9 cellular contexts compared by ENCODE assay signal in the genomic region with DNA sequence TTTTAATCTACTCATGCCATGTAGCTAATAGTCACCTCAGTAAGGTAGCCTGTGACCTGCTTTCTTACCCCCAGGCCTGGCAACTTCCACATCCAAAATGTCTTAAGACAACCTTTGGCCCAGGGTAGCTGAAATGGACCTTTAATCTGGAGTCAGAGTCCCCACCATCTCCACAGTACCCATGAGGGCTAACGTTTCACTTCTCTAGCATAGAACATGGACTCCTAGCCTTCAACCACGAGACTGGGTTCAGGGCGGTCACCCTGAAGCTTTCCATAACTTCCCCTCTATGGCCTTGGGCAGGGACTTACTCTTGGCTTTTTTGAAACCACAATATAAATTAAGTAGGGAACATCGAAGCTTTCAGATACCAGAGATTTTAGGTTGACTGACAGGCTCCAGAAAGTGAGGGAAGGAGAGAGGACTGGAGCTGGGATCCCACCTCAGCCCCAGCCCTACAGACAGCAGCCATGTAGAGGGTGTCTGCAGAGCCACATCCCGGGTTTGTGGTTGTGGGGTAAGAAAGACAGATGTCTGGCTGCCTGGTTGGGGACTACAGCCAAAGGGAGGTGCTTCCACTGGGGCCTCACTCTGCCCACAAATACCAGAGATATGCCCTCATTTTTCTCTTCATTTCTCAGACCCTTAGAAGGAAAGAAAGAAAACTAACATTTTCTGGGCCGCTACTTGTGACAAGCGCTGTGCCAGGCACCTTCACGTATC. TPM values are rescaled to one million over a fixed set of nuclear protein-coding genes. Genes with fewer than 3 reads are reported as not detected.
DNase-seq lines count a peak whose midpoint lies in the region; ATAC-seq, FAIRE-seq and TF ChIP-seq lines count a peak whose summit lies in the region.
"Had no signal": no experiment of that assay in that cellular context is flagged by ENCODE, and none has a peak within 500 bp of the region (broad histone marks: within the 10 kb centered on the region; RNA-seq: fewer than 3 reads in every experiment).

No MANE protein-coding gene starts in this region.

- in situ Hi-C loops in HepG2 (cut with HindIII; ENCODE audit: extremely low pct_ligation_motif_present, low pct_unique_long_range_greater_than_20kb), result no loop called here

- H3K27ac ChIP-seq in HepG2 (ENCODE audit: extremely low read length, insufficient read depth, low read length) (no peak overlapping the region), tibial nerve (peak overlapping the region in 3 of 4 donors; percentile 25 to 97 (median 91))

- FAIRE-seq in HepG2 (lab: Jason Lieb, UNC), result no peak
- FAIRE-seq: D721Med had no signal

- TF ChIP-seq POLR2A in HepG2 (IDR thresholded peaks at IDR 0.05; ENCODE audit: insufficient read depth in 1 of 2, low read depth in 2 of 2, low read length in 2 of 2) (no peak), tibial nerve (IDR thresholded peaks at IDR 0.05) (no peak)

- peak; percentile 64 for DNase-seq in activated naive CD4-positive, alpha-beta T cell treated with anti-CD3 and anti-CD28 coated beads for 36 hours
- DNase-seq in activated naive CD4-positive, alpha-beta T cell treated with Interleukin-2 at 50 U/mL for 16 hours, result no peak
- DNase-seq in HepG2 (ENCODE audit: low spot score) (no peak), tibial nerve (ENCODE audit: low spot score in 2 of 2) (no peak), NCI-H187 (lab: John Stamatoyannopoulos, UW) (no peak), globus pallidus (ENCODE audit: low spot score) (no peak)

- H3K9me3 Mint-ChIP-seq in activated naive CD4-positive, alpha-beta T cell treated with anti-CD3 and anti-CD28 coated beads for 36 hours, result no peaks in the 10 kb centered on the region
- no peaks in the 10 kb centered on the region for H3K9me3 Mint-ChIP-seq in activated naive CD4-positive, alpha-beta T cell treated with anti-CD3 and anti-CD28 coated beads, Interleukin-2, amount 50 U/mL, for 24 hours

- H2AFZ ChIP-seq in HepG2 (ENCODE audit: low read length), result no peak overlapping the region

- POLR2A ChIA-PET in HepG2 (lab: Yijun Ruan, JAX), result no interaction called here

- peak overlapping the region; percentile 73 for H3K27ac Mint-ChIP-seq in activated naive CD4-positive, alpha-beta T cell treated with anti-CD3 and anti-CD28 coated beads for 36 hours
- H3K27ac Mint-ChIP-seq in activated naive CD4-positive, alpha-beta T cell treated with anti-CD3 and anti-CD28 coated beads, Interleukin-2, amount 50 U/mL, for 24 hours, result peak overlapping the region; percentile 88

- WGBS in HepG2 (ENCODE audit: low lambda C conversion rate), result 75% methylated on average over 8 of the region's 8 CpGs
- 45 to 51% methylated on average over 8 of the region's 8 CpGs for WGBS in tibial nerve, 2 donors

- no peak overlapping the region for H3K4me3 ChIP-seq in HepG2 (replicated peaks in 1 of 3; ENCODE audit: insufficient read depth in 1 of 3, low read depth in 2 of 3, low read length in 3 of 3)
- H3K4me3 ChIP-seq in tibial nerve, result peak overlapping the region in 3 of 4 donors; percentile 75 to 98 (median 94)

- intact Hi-C loops in activated naive CD4-positive, alpha-beta T cell treated with anti-CD3 and anti-CD28 coated beads for 36 hours (cut with micrococcal nuclease), result loop anchor here (1.0 kb wide), 2 partner anchors 8 to 12 kb away; no protein-coding TSS in a partner anchor
- intact Hi-C loops in HepG2 (cut with micrococcal nuclease; ENCODE audit: unreplicated experiment), result no loop called here

- H3K9ac ChIP-seq in HepG2 (ENCODE audit: insufficient read depth, low read depth, low read length), result no peak overlapping the region; the same call in 1 of the 2 replicates

- CTCF ChIA-PET in activated naive CD4-positive, alpha-beta T cell treated with anti-CD3 and anti-CD28 coated beads for 36 hours (lab: Charles Lee), result interaction anchor here (0.5 to 4.2 kb wide), 7 partner anchors 10 to 62 kb away, joined by 3 to 30 read pairs (median 3); partner anchors contain the start of gene CASTOR1
- CTCF ChIA-PET in HepG2 (lab: Yijun Ruan, JAX; ENCODE audit: low intra/inter-chr PET ratio, low total read pairs), result no interaction called here

- H3K79me2 ChIP-seq in HepG2 (ENCODE audit: insufficient read depth, low read length), result no peaks in the 10 kb centered on the region

- no peaks in the 10 kb centered on the region for H3K36me3 ChIP-seq in HepG2 (replicated peaks in 1 of 2; ENCODE audit: control insufficient read depth in 1 of 2, insufficient read depth in 2 of 2, low read length in 2 of 2)
- peaks cover 0 to 14% (median 0%) of the 10 kb centered on the region in 3 donors for H3K36me3 ChIP-seq in tibial nerve

- H3K4me1 ChIP-seq in HepG2 (ENCODE audit: insufficient read depth, low read length) (peaks cover 51% of the 10 kb centered on the region), tibial nerve (peaks cover 0 to 75% (median 54%) of the 10 kb centered on the region in 4 donors)

- TF ChIP-seq EP300 in HepG2 (IDR thresholded peaks at IDR 0.05; ENCODE audit: low read depth in 2 of 2, low read length in 2 of 2) (no peak), HepG2 (CRISPR knock-in tag; IDR thresholded peaks at IDR 0.05; ENCODE audit: borderline replicate concordance) (no peak), tibial nerve (IDR thresholded peaks at IDR 0.05) (no peak)

- H4K20me1 ChIP-seq in HepG2 (ENCODE audit: insufficient read depth, low read length), result no peaks in the 10 kb centered on the region

- ATAC-seq in HepG2, result no peak
- ATAC-seq in HG02571 (IDR thresholded peaks at IDR 0.05; ENCODE audit: unreplicated experiment), result no peak

- peaks cover 4% of the 10 kb centered on the region for H3K36me3 Mint-ChIP-seq in activated naive CD4-positive, alpha-beta T cell treated with anti-CD3 and anti-CD28 coated beads for 36 hours (ENCODE audit: low read depth)
- no peaks in the 10 kb centered on the region for H3K36me3 Mint-ChIP-seq in activated naive CD4-positive, alpha-beta T cell treated with anti-CD3 and anti-CD28 coated beads, Interleukin-2, amount 50 U/mL, for 24 hours

- TF ChIP-seq RAD21 in HepG2 (CRISPR knock-in tag; IDR thresholded peaks at IDR 0.05), result no peak

- H3K27me3 ChIP-seq in HepG2 (ENCODE audit: control insufficient read depth in 1 of 2, insufficient read depth in 2 of 2, low read length in 2 of 2), result no peaks in the 10 kb centered on the region; a peak in 1 of 5 replicates
- no peaks in the 10 kb centered on the region for H3K27me3 ChIP-seq in tibial nerve

- BruUV-seq in HepG2 (replicated peaks; lab: Mats Ljungman, UMichigan), result TSS peak; percentile 35

- H3K4me2 ChIP-seq in HepG2 (ENCODE audit: low read depth, low read length), result no peak overlapping the region

- H3K9me3 ChIP-seq in HepG2 (ENCODE audit: low read length) (no peaks in the 10 kb centered on the region), tibial nerve (no peaks in the 10 kb centered on the region)

- H3K4me3 Mint-ChIP-seq in activated naive CD4-positive, alpha-beta T cell treated with anti-CD3 and anti-CD28 coated beads for 36 hours, result peak overlapping the region; percentile 82
- peak overlapping the region; percentile 88 for H3K4me3 Mint-ChIP-seq in activated naive CD4-positive, alpha-beta T cell treated with anti-CD3 and anti-CD28 coated beads, Interleukin-2, amount 50 U/mL, for 24 hours

- TF ChIP-seq CTCF in HepG2 (CRISPR knock-in tag; IDR thresholded peaks at IDR 0.05), result no peak
- TF ChIP-seq CTCF in tibial nerve (IDR thresholded peaks at IDR 0.05), result no peak

- H3K27me3 Mint-ChIP-seq in activated naive CD4-positive, alpha-beta T cell treated with anti-CD3 and anti-CD28 coated beads for 36 hours (ENCODE audit: low read depth), result no peaks in the 10 kb centered on the region
- H3K27me3 Mint-ChIP-seq in activated naive CD4-positive, alpha-beta T cell treated with anti-CD3 and anti-CD28 coated beads, Interleukin-2, amount 50 U/mL, for 24 hours, result no peaks in the 10 kb centered on the region

- peaks cover 72% of the 10 kb centered on the region for H3K4me1 Mint-ChIP-seq in activated naive CD4-positive, alpha-beta T cell treated with anti-CD3 and anti-CD28 coated beads for 36 hours (ENCODE audit: low read depth)
- H3K4me1 Mint-ChIP-seq in activated naive CD4-positive, alpha-beta T cell treated with anti-CD3 and anti-CD28 coated beads, Interleukin-2, amount 50 U/mL, for 24 hours, result peaks cover 70% of the 10 kb centered on the region

RNA-seq across cellular contexts. Expression of gene TBC1D10A, which starts 2.6 kb away (rescaled TPM):
- 10 to 100 TPM; 19.4 to 21.4 TPM for total RNA-seq in activated naive CD4-positive, alpha-beta T cell treated with anti-CD3 and anti-CD28 coated beads for 36 hours
- total RNA-seq in HepG2 (2016; rRNA removed; fragmentation: Illumina TruSeq; extraction: Trizol) (3.6 and 4.2 TPM in 2 replicates), tibial nerve (10 to 100 TPM; 46.8 to 63.9 (median 52.1) TPM)
- 1.3 and 1.7 TPM in 2 replicates for total RNA-seq in HepG2 (2016; cell fraction: cytosol; rRNA removed; fragmentation: Illumina TruSeq; extraction: Trizol; ENCODE audit: low read depth)
- total RNA-seq in HepG2 (2016; cell fraction: insoluble cytoplasmic fraction; rRNA removed; fragmentation: Illumina TruSeq; extraction: Trizol), result 2.7 and 5.3 TPM in 2 replicates
- total RNA-seq in HepG2 (2016; cell fraction: membrane; rRNA removed; fragmentation: Illumina TruSeq; extraction: Trizol), result 2.2 and 2.6 TPM in 2 replicates
- 3.0 and 3.7 TPM in 2 replicates for total RNA-seq in HepG2 (2016; cell fraction: nucleus; rRNA removed; fragmentation: Illumina TruSeq; extraction: Trizol)
- polyA plus RNA-seq in HepG2 (2011; rRNA removed), result 4.9 and 6.0 TPM in 2 replicates
- polyA plus RNA-seq in HepG2 (2011; cell fraction: cytosol; rRNA removed), result 3.5 and 5.6 TPM in 2 replicates
- polyA plus RNA-seq in HepG2 (2011; cell fraction: nucleus; rRNA removed), result 13.6 and 14.3 TPM in 2 replicates
- polyA plus RNA-seq in HepG2 (2012), result 3.8 and 4.0 TPM in 2 replicates
- polyA plus RNA-seq in HepG2 (2016; cell fraction: cytosol; fragmentation: Illumina TruSeq; extraction: Trizol; ENCODE audit: low read depth), result 0.68 and 0.98 TPM in 2 replicates
- polyA plus RNA-seq in HepG2 (2016; cell fraction: insoluble cytoplasmic fraction; fragmentation: Illumina TruSeq; extraction: Trizol; ENCODE audit: low read depth), result 3.0 and 4.4 TPM in 2 replicates
- polyA plus RNA-seq in HepG2 (2016; cell fraction: membrane; fragmentation: Illumina TruSeq; extraction: Trizol; ENCODE audit: low read depth), result 0.73 and 1.0 TPM in 2 replicates
- polyA plus RNA-seq in HepG2 (2016; cell fraction: nucleus; fragmentation: Illumina TruSeq; extraction: Trizol; ENCODE audit: insufficient read depth, low read depth), result 6.5 and 9.4 TPM in 2 replicates
- 3.0 and 10.8 TPM in 2 replicates for polyA minus RNA-seq in HepG2 (2011; rRNA and poly(A)+ RNA removed; ENCODE audit: low replicate concordance)
- 4.6 and 5.8 TPM in 2 replicates for polyA minus RNA-seq in HepG2 (2011; cell fraction: cytosol; rRNA and poly(A)+ RNA removed)
- polyA minus RNA-seq in HepG2 (2011; cell fraction: nucleus; rRNA and poly(A)+ RNA removed), result 7.8 and 10.4 TPM in 2 replicates

RNA-seq across cellular contexts. Expression of gene SF3A1, which starts 32.5 kb away (rescaled TPM):
- 100 to 1,000 TPM; 274 to 276 TPM for total RNA-seq in activated naive CD4-positive, alpha-beta T cell treated with anti-CD3 and anti-CD28 coated beads for 36 hours
- total RNA-seq in HepG2 (2016; rRNA removed; fragmentation: Illumina TruSeq; extraction: Trizol) (22.0 and 31.8 TPM in 2 replicates), tibial nerve (10 to 100 TPM; 76.2 to 98.1 (median 91.7) TPM)
- 9.8 and 11.6 TPM in 2 replicates for total RNA-seq in HepG2 (2016; cell fraction: cytosol; rRNA removed; fragmentation: Illumina TruSeq; extraction: Trizol; ENCODE audit: low read depth)
- total RNA-seq in HepG2 (2016; cell fraction: insoluble cytoplasmic fraction; rRNA removed; fragmentation: Illumina TruSeq; extraction: Trizol), result 20.9 and 27.0 TPM in 2 replicates
- 13.8 and 16.2 TPM in 2 replicates for total RNA-seq in HepG2 (2016; cell fraction: membrane; rRNA removed; fragmentation: Illumina TruSeq; extraction: Trizol)
- total RNA-seq in HepG2 (2016; cell fraction: nucleus; rRNA removed; fragmentation: Illumina TruSeq; extraction: Trizol), result 23.6 and 29.5 TPM in 2 replicates
- 10.0 and 16.2 TPM in 2 replicates for polyA plus RNA-seq in HepG2 (2011; rRNA removed)
- polyA plus RNA-seq in HepG2 (2011; cell fraction: cytosol; rRNA removed), result 5.3 and 6.6 TPM in 2 replicates
- polyA plus RNA-seq in HepG2 (2011; cell fraction: nucleus; rRNA removed), result 42.5 and 51.9 TPM in 2 replicates
- polyA plus RNA-seq in HepG2 (2012), result 38.4 and 47.2 TPM in 2 replicates
- 5.6 and 6.5 TPM in 2 replicates for polyA plus RNA-seq in HepG2 (2016; cell fraction: cytosol; fragmentation: Illumina TruSeq; extraction: Trizol; ENCODE audit: low read depth)
- polyA plus RNA-seq in HepG2 (2016; cell fraction: insoluble cytoplasmic fraction; fragmentation: Illumina TruSeq; extraction: Trizol; ENCODE audit: low read depth), result 22.2 and 52.1 TPM in 2 replicates
- polyA plus RNA-seq in HepG2 (2016; cell fraction: membrane; fragmentation: Illumina TruSeq; extraction: Trizol; ENCODE audit: low read depth), result 8.5 and 15.3 TPM in 2 replicates
- polyA plus RNA-seq in HepG2 (2016; cell fraction: nucleus; fragmentation: Illumina TruSeq; extraction: Trizol; ENCODE audit: insufficient read depth, low read depth), result 40.6 and 47.6 TPM in 2 replicates
- 43.5 and 95.1 TPM in 2 replicates for polyA minus RNA-seq in HepG2 (2011; rRNA and poly(A)+ RNA removed; ENCODE audit: low replicate concordance)
- 61.1 and 71.4 TPM in 2 replicates for polyA minus RNA-seq in HepG2 (2011; cell fraction: cytosol; rRNA and poly(A)+ RNA removed)
- 49.2 and 53.6 TPM in 2 replicates for polyA minus RNA-seq in HepG2 (2011; cell fraction: nucleus; rRNA and poly(A)+ RNA removed)

RNA-seq across cellular contexts. Expression of gene CCDC157, which starts 32.6 kb away (rescaled TPM):
- 1 to 10 TPM; 1.1 to 1.5 TPM for total RNA-seq in activated naive CD4-positive, alpha-beta T cell treated with anti-CD3 and anti-CD28 coated beads for 36 hours
- total RNA-seq in HepG2 (2016; rRNA removed; fragmentation: Illumina TruSeq; extraction: Trizol) (0.98 and 1.6 TPM in 2 replicates), tibial nerve (10 to 100 TPM in 1 of 4 donors, 1 to 10 TPM in 3; 1.0 to 10.5 (median 5.2) TPM)
- 2.1 and 2.2 TPM in 2 replicates for total RNA-seq in HepG2 (2016; cell fraction: cytosol; rRNA removed; fragmentation: Illumina TruSeq; extraction: Trizol; ENCODE audit: low read depth)
- total RNA-seq in HepG2 (2016; cell fraction: insoluble cytoplasmic fraction; rRNA removed; fragmentation: Illumina TruSeq; extraction: Trizol), result 0.79 and 1.9 TPM in 2 replicates
- 1.9 and 3.1 TPM in 2 replicates for total RNA-seq in HepG2 (2016; cell fraction: membrane; rRNA removed; fragmentation: Illumina TruSeq; extraction: Trizol)
- total RNA-seq in HepG2 (2016; cell fraction: nucleus; rRNA removed; fragmentation: Illumina TruSeq; extraction: Trizol), result 1.4 and 1.6 TPM in 2 replicates
- 1.4 and 2.3 TPM in 2 replicates for polyA plus RNA-seq in HepG2 (2011; rRNA removed)
- polyA plus RNA-seq in HepG2 (2011; cell fraction: cytosol; rRNA removed), result 1.1 and 1.8 TPM in 2 replicates
- 5.8 and 7.1 TPM in 2 replicates for polyA plus RNA-seq in HepG2 (2011; cell fraction: nucleus; rRNA removed)
- 0.64 and 1.3 TPM in 2 replicates for polyA plus RNA-seq in HepG2 (2012)
- polyA plus RNA-seq in HepG2 (2016; cell fraction: cytosol; fragmentation: Illumina TruSeq; extraction: Trizol; ENCODE audit: low read depth), result 3.4 and 4.1 TPM in 2 replicates
- polyA plus RNA-seq in HepG2 (2016; cell fraction: insoluble cytoplasmic fraction; fragmentation: Illumina TruSeq; extraction: Trizol; ENCODE audit: low read depth), result 1.2 and 1.5 TPM in 2 replicates
- polyA plus RNA-seq in HepG2 (2016; cell fraction: membrane; fragmentation: Illumina TruSeq; extraction: Trizol; ENCODE audit: low read depth), result 2.2 and 3.2 TPM in 2 replicates
- 3.1 and 3.2 TPM in 2 replicates for polyA plus RNA-seq in HepG2 (2016; cell fraction: nucleus; fragmentation: Illumina TruSeq; extraction: Trizol; ENCODE audit: insufficient read depth, low read depth)
- 2.6 and 4.7 TPM in 2 replicates for polyA minus RNA-seq in HepG2 (2011; rRNA and poly(A)+ RNA removed; ENCODE audit: low replicate concordance)
- 0.79 and 1.4 TPM in 2 replicates for polyA minus RNA-seq in HepG2 (2011; cell fraction: cytosol; rRNA and poly(A)+ RNA removed)
- polyA minus RNA-seq in HepG2 (2011; cell fraction: nucleus; rRNA and poly(A)+ RNA removed), result 1.9 and 3.0 TPM in 2 replicates

RNA-seq across cellular contexts. Expression of gene CASTOR1, which starts 34.9 kb away (rescaled TPM):
- 1 to 10 TPM; 2.1 to 3.8 TPM for total RNA-seq in activated naive CD4-positive, alpha-beta T cell treated with anti-CD3 and anti-CD28 coated beads for 36 hours
- total RNA-seq in HepG2 (2016; rRNA removed; fragmentation: Illumina TruSeq; extraction: Trizol) (1.1 and 2.6 TPM in 2 replicates), tibial nerve (10 to 100 TPM; 38.7 to 57.9 (median 45.3) TPM)
- total RNA-seq in HepG2 (2016; cell fraction: cytosol; rRNA removed; fragmentation: Illumina TruSeq; extraction: Trizol; ENCODE audit: low read depth), result 0.81 and 0.88 TPM in 2 replicates
- total RNA-seq in HepG2 (2016; cell fraction: insoluble cytoplasmic fraction; rRNA removed; fragmentation: Illumina TruSeq; extraction: Trizol), result 0.70 and 1.2 TPM in 2 replicates
- total RNA-seq in HepG2 (2016; cell fraction: membrane; rRNA removed; fragmentation: Illumina TruSeq; extraction: Trizol), result 2.4 and 2.9 TPM in 2 replicates
- 1.6 and 2.3 TPM in 2 replicates for total RNA-seq in HepG2 (2016; cell fraction: nucleus; rRNA removed; fragmentation: Illumina TruSeq; extraction: Trizol)
- polyA plus RNA-seq in HepG2 (2011; rRNA removed), result 4.4 and 6.2 TPM in 2 replicates
- 2.6 and 3.9 TPM in 2 replicates for polyA plus RNA-seq in HepG2 (2011; cell fraction: cytosol; rRNA removed)
- polyA plus RNA-seq in HepG2 (2011; cell fraction: nucleus; rRNA removed), result 14.3 and 18.8 TPM in 2 replicates
- polyA plus RNA-seq in HepG2 (2012), result 2.3 and 2.7 TPM in 2 replicates
- 0.41 and 0.72 TPM in 2 replicates for polyA plus RNA-seq in HepG2 (2016; cell fraction: cytosol; fragmentation: Illumina TruSeq; extraction: Trizol; ENCODE audit: low read depth)
- polyA plus RNA-seq in HepG2 (2016; cell fraction: insoluble cytoplasmic fraction; fragmentation: Illumina TruSeq; extraction: Trizol; ENCODE audit: low read depth), result 0.73 and 1.3 TPM in 2 replicates
- 0.99 and 1.3 TPM in 2 replicates for polyA plus RNA-seq in HepG2 (2016; cell fraction: membrane; fragmentation: Illumina TruSeq; extraction: Trizol; ENCODE audit: low read depth)
- polyA plus RNA-seq in HepG2 (2016; cell fraction: nucleus; fragmentation: Illumina TruSeq; extraction: Trizol; ENCODE audit: insufficient read depth, low read depth), result 2.4 TPM in 1 of 2 replicates, not detected in the other
- polyA minus RNA-seq in HepG2 (2011; rRNA and poly(A)+ RNA removed; ENCODE audit: low replicate concordance), result 1.4 and 5.7 TPM in 2 replicates
- polyA minus RNA-seq in HepG2 (2011; cell fraction: cytosol; rRNA and poly(A)+ RNA removed), result 0.97 and 1.6 TPM in 2 replicates
- polyA minus RNA-seq in HepG2 (2011; cell fraction: nucleus; rRNA and poly(A)+ RNA removed), result 2.3 and 2.9 TPM in 2 replicates

RNA-seq across cellular contexts. Expression of gene OSM, which starts 57.5 kb away (rescaled TPM):
- 10 to 100 TPM in 1 of 2 experiments, 1 to 10 TPM in 1; 8.9 to 11.2 TPM for total RNA-seq in activated naive CD4-positive, alpha-beta T cell treated with anti-CD3 and anti-CD28 coated beads for 36 hours
- total RNA-seq in HepG2 (2016; rRNA removed; fragmentation: Illumina TruSeq; extraction: Trizol) (not detected in 2 replicates), tibial nerve (10 to 100 TPM in 1 of 4 donors, 1 to 10 TPM in 3; 1.4 to 19.7 (median 4.2) TPM)
- total RNA-seq in HepG2 (2016; cell fraction: cytosol; rRNA removed; fragmentation: Illumina TruSeq; extraction: Trizol; ENCODE audit: low read depth), result not detected in 2 replicates
- not detected in 2 replicates for total RNA-seq in HepG2 (2016; cell fraction: insoluble cytoplasmic fraction; rRNA removed; fragmentation: Illumina TruSeq; extraction: Trizol)
- total RNA-seq in HepG2 (2016; cell fraction: membrane; rRNA removed; fragmentation: Illumina TruSeq; extraction: Trizol), result not detected in 2 replicates
- total RNA-seq in HepG2 (2016; cell fraction: nucleus; rRNA removed; fragmentation: Illumina TruSeq; extraction: Trizol), result not detected in 2 replicates
- polyA plus RNA-seq in HepG2 (2011; rRNA removed), result 0.07 TPM in 1 of 2 replicates, not detected in the other
- polyA plus RNA-seq in HepG2 (2011; cell fraction: cytosol; rRNA removed), result 0.05 TPM in 1 of 2 replicates, not detected in the other
- not detected in 2 replicates for polyA plus RNA-seq in HepG2 (2011; cell fraction: nucleus; rRNA removed)
- polyA plus RNA-seq in HepG2 (2012), result 0.07 TPM in 1 of 2 replicates, not detected in the other
- polyA plus RNA-seq in HepG2 (2016; cell fraction: cytosol; fragmentation: Illumina TruSeq; extraction: Trizol; ENCODE audit: low read depth), result not detected in 2 replicates
- polyA plus RNA-seq in HepG2 (2016; cell fraction: insoluble cytoplasmic fraction; fragmentation: Illumina TruSeq; extraction: Trizol; ENCODE audit: low read depth), result not detected in 2 replicates
- polyA plus RNA-seq in HepG2 (2016; cell fraction: membrane; fragmentation: Illumina TruSeq; extraction: Trizol; ENCODE audit: low read depth), result not detected in 2 replicates
- not detected in 2 replicates for polyA plus RNA-seq in HepG2 (2016; cell fraction: nucleus; fragmentation: Illumina TruSeq; extraction: Trizol; ENCODE audit: insufficient read depth, low read depth)
- not detected in 2 replicates for polyA minus RNA-seq in HepG2 (2011; rRNA and poly(A)+ RNA removed; ENCODE audit: low replicate concordance)
- not detected in 2 replicates for polyA minus RNA-seq in HepG2 (2011; cell fraction: cytosol; rRNA and poly(A)+ RNA removed)
- not detected in 2 replicates for polyA minus RNA-seq in HepG2 (2011; cell fraction: nucleus; rRNA and poly(A)+ RNA removed)

Comparison
In these comparisons a context has a peak if more than half of its experiments do, and no peak if none do; other contexts are left out.
1. H3K4me3 ChIP-seq: peak in tibial nerve (3 of 4); none in HepG2 (0 of 3).